ENCODE assay signal across 12 cellular contexts in the genomic region with DNA sequence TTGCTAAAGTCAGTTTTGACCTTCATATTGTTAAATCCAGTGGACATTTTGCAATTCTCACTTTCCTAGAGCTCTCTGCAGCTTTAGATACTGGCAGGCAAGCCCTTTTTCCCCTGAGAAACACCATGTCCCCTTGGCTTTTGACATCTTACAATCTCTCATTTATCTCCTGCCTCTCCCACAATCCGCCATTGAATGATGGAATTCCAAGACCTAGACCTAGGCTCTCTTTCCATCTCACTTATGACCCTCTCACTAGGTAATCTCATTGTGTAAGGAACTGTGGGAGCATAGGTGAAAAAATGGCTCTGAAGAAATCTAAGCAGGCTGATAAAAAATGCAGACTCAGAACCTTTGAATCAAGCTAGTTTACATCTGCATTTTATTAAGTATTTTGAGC. TPM values are rescaled to one million over a fixed set of nuclear protein-coding genes. Genes with fewer than 3 reads are reported as not detected.
DNase-seq lines count a peak whose midpoint lies in the region; ATAC-seq and TF ChIP-seq lines count a peak whose summit lies in the region.
"Had no signal": no experiment of that assay in that cellular context is flagged by ENCODE, and none has a peak within 500 bp of the region (broad histone marks: within the 10 kb centered on the region; RNA-seq: fewer than 3 reads in every experiment).

No MANE protein-coding gene starts in this region.

- H3K4me2 ChIP-seq in PC-3 (ENCODE audit: low read length) (peak overlapping the region; percentile 96), smooth muscle cell (peak overlapping the region; percentile 88)

- H3K4me1 Mint-ChIP-seq in activated T-cell treated with anti-CD3 and anti-CD28 coated beads, Interleukin-2, amount 50 U/mL, for 24 hours (ENCODE audit: low read depth): peaks cover 53% of the 10 kb centered on the region
- peaks cover 18% of the 10 kb centered on the region for H3K4me1 Mint-ChIP-seq in endothelial cell (ENCODE audit: unreplicated experiment)

- no peaks in the 10 kb centered on the region for H3K27me3 Mint-ChIP-seq in activated T-cell treated with anti-CD3 and anti-CD28 coated beads, Interleukin-2, amount 50 U/mL, for 24 hours
- H3K27me3 Mint-ChIP-seq in endothelial cell (ENCODE audit: unreplicated experiment): peaks cover 1% of the 10 kb centered on the region

- H3F3A ChIP-seq in PC-3 (ENCODE audit: low read length, unreplicated experiment) (peaks cover 2% of the 10 kb centered on the region), smooth muscle cell (ENCODE audit: low read depth) (peaks cover 3% of the 10 kb centered on the region)

- CTCF ChIA-PET in PC-3 (lab: Charles Lee): no interaction called here

- H3K27ac ChIP-seq in PC-3 (ENCODE audit: low read length): no peak overlapping the region
- H3K27ac ChIP-seq in smooth muscle cell (ENCODE audit: low read depth): no peak overlapping the region

- no peak for ATAC-seq in PC-3
- ATAC-seq in GM18909 (IDR thresholded peaks at IDR 0.05; ENCODE audit: poor library complexity, unreplicated experiment): no peak

- DNase-seq in activated T-cell treated with anti-CD3 and anti-CD28 coated beads, Interleukin-2, amount 50 U/mL, for 24 hours: no peak
- no peak for DNase-seq in activated T-cell treated with anti-CD3 and anti-CD28 coated beads for 4 hours
- DNase-seq in PC-3: no peak
- DNase-seq in endothelial cell (ENCODE audit: low spot score): no peak
- DNase-seq in smooth muscle cell (lab: John Stamatoyannopoulos, UW; ENCODE audit: unreplicated experiment): no peak
- DNase-seq in GM03348 (ENCODE audit: low spot score): no peak
- no peak for DNase-seq in 8988T
- DNase-seq: EL; NCI-H1417 treated with DMSO at 0.1 percent for 48 hours; NCI-H524 treated with DMSO at 0.1 percent for 48 hours; stimulated activated CD8-positive, alpha-beta memory T cell treated with anti-CD3 and anti-CD28 coated beads, Interleukin-4, amount 100 ng/mL, for 48 hours had no signal

- H3K9me3 ChIP-seq in PC-3 (ENCODE audit: low read length): no peaks in the 10 kb centered on the region
- no peaks in the 10 kb centered on the region for H3K9me3 ChIP-seq in smooth muscle cell (replicated peaks; ENCODE audit: low read depth)

- H3K27me3 ChIP-seq in PC-3 (ENCODE audit: low read length) (no peaks in the 10 kb centered on the region), smooth muscle cell (ENCODE audit: low read depth) (no peaks in the 10 kb centered on the region)

- peak overlapping the region; percentile 77; the same call in 1 of the 2 replicates for H3K4me3 ChIP-seq in PC-3 (ENCODE audit: low read length)
- H3K4me3 ChIP-seq in smooth muscle cell: peak overlapping the region; percentile 88

- no peaks in the 10 kb centered on the region for H3K9me2 ChIP-seq in PC-3 (replicated peaks; ENCODE audit: low read length)

- POLR2A ChIA-PET in PC-3 (lab: Charles Lee; ENCODE audit: unreplicated experiment): no interaction called here

- no peaks in the 10 kb centered on the region for H3K9me3 Mint-ChIP-seq in activated T-cell treated with anti-CD3 and anti-CD28 coated beads, Interleukin-2, amount 50 U/mL, for 24 hours
- no peaks in the 10 kb centered on the region for H3K9me3 Mint-ChIP-seq in endothelial cell (ENCODE audit: unreplicated experiment)

- 85% methylated on average over 1 of the region's 1 CpG for WGBS in smooth muscle cell (ENCODE audit: low lambda C conversion rate)

- peaks cover 54% of the 10 kb centered on the region for H3K79me2 ChIP-seq in PC-3 (ENCODE audit: low read length)
- peaks cover 54% of the 10 kb centered on the region for H3K79me2 ChIP-seq in smooth muscle cell (ENCODE audit: low read depth)

- H3K36me3 ChIP-seq in PC-3 (ENCODE audit: low read depth, low read length) (peaks cover 15% of the 10 kb centered on the region), smooth muscle cell (ENCODE audit: low read depth) (no peaks in the 10 kb centered on the region)

- peak overlapping the region; percentile 53 for H3K27ac Mint-ChIP-seq in activated T-cell treated with anti-CD3 and anti-CD28 coated beads, Interleukin-2, amount 50 U/mL, for 24 hours
- peak overlapping the region; percentile 22 for H3K27ac Mint-ChIP-seq in endothelial cell (ENCODE audit: unreplicated experiment)

- H3K9ac ChIP-seq in PC-3 (ENCODE audit: low read length): no peak overlapping the region; the same call in 1 of the 2 replicates
- H3K9ac ChIP-seq in smooth muscle cell (ENCODE audit: low read depth): no peak overlapping the region

- no peak overlapping the region for H3K4me3 Mint-ChIP-seq in activated T-cell treated with anti-CD3 and anti-CD28 coated beads, Interleukin-2, amount 50 U/mL, for 24 hours
- peak overlapping the region; percentile 0 for H3K4me3 Mint-ChIP-seq in endothelial cell (ENCODE audit: unreplicated experiment)

- no peak overlapping the region for H2AFZ ChIP-seq in PC-3 (ENCODE audit: low read length)
- H2AFZ ChIP-seq in smooth muscle cell (ENCODE audit: low read depth): no peak overlapping the region

- TF ChIP-seq CTCF in PC-3 (conservative IDR thresholded peaks at IDR 0.05; ENCODE audit: low read depth, low read length): no peak
- TF ChIP-seq CTCF in endothelial cell (IDR thresholded peaks at IDR 0.05; ENCODE audit: unreplicated experiment): no peak
- TF ChIP-seq CTCF in smooth muscle cell (IDR thresholded peaks at IDR 0.05; ENCODE audit: borderline replicate concordance, insufficient read depth, poor library complexity, severe bottlenecking): no peak

- H3K4me1 ChIP-seq in PC-3 (ENCODE audit: insufficient read depth, low read length) (peaks cover 31% of the 10 kb centered on the region), smooth muscle cell (ENCODE audit: low read depth) (peaks cover 11% of the 10 kb centered on the region)

- intact Hi-C loops in PC-3 (cut with micrococcal nuclease): no loop called here

- H4K20me1 ChIP-seq in PC-3 (ENCODE audit: low read length) (no peaks in the 10 kb centered on the region), smooth muscle cell (ENCODE audit: low read depth) (peaks cover 55% of the 10 kb centered on the region)

- H3K36me3 Mint-ChIP-seq in activated T-cell treated with anti-CD3 and anti-CD28 coated beads, Interleukin-2, amount 50 U/mL, for 24 hours (ENCODE audit: low read depth): peaks cover 57% of the 10 kb centered on the region
- H3K36me3 Mint-ChIP-seq in endothelial cell (ENCODE audit: low read depth, unreplicated experiment): peaks cover 5% of the 10 kb centered on the region

- no TSS peak for BruUV-seq in PC-3 (replicated peaks; lab: Mats Ljungman, UMichigan)

RNA-seq across cellular contexts. Expression of a gene that starts 2.0 kb away (rescaled TPM):
- 9.7 and 14.3 TPM in 2 replicates for total RNA-seq in PC-3 (2014; rRNA removed)
- 30.9 TPM for total RNA-seq in endothelial cell (ENCODE audit: unreplicated experiment)
- total RNA-seq in smooth muscle cell: 45.5 and 54.6 TPM in 2 replicates
- polyA plus RNA-seq in smooth muscle cell: 45.0 and 49.0 TPM in 2 replicates

RNA-seq across cellular contexts. Expression of a gene that starts 2.0 kb away (rescaled TPM):
- total RNA-seq in PC-3 (2014; rRNA removed) (8.5 and 10.6 TPM in 2 replicates), endothelial cell (ENCODE audit: unreplicated experiment) (11.3 TPM), smooth muscle cell (8.1 and 9.9 TPM in 2 replicates)
- 4.4 and 5.2 TPM in 2 replicates for polyA plus RNA-seq in smooth muscle cell

RNA-seq across cellular contexts. Expression of a gene that starts 32.2 kb away (rescaled TPM):
- 23.3 and 24.9 TPM in 2 replicates for total RNA-seq in PC-3 (2014; rRNA removed)
- total RNA-seq in endothelial cell (ENCODE audit: unreplicated experiment): 0.36 TPM
- total RNA-seq in smooth muscle cell: 15.8 and 18.6 TPM in 2 replicates
- polyA plus RNA-seq in smooth muscle cell: 5.5 and 6.9 TPM in 2 replicates

Comparison
In these comparisons a context has a peak if more than half of its experiments do, and no peak if none do; other contexts are left out.
1. RNA of a gene that starts 32.2 kb away (total RNA-seq): 23.3 to 24.9 TPM in PC-3 and 15.8 to 18.6 TPM in smooth muscle cell; 0.36 TPM in endothelial cell (single experiment); every median in the first group is over 10 times any median in the second.